Comparison of ENCODE assay signal across 1 cellular context in the genomic region with DNA sequence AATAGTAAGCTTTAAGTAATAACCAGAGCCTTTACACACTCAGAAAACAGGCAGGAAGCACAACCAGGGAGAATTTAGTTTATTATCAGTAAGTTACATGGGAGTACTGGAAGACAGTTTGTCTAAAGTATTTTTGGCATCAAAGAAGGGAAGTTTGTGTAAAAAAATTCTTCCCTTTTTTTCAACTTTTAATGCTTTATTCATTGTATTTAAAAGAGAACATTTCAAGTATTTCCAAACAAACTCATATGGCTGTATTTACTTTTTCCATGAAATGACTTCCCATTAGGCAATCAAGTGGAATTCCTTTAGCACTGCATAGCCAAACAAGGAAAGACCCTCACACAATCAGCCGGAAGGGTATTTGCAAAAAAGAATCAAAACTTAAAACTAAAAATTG.
TF ChIP-seq lines count a peak whose summit lies in the region.

No MANE protein-coding gene starts in this region.

TF ChIP-seq in endothelial cell of umbilical vein, 7 proteins besides CTCF, POLR2A, EP300 and RAD21 (continued from another document):
- TF ChIP-seq, protein P1, sequence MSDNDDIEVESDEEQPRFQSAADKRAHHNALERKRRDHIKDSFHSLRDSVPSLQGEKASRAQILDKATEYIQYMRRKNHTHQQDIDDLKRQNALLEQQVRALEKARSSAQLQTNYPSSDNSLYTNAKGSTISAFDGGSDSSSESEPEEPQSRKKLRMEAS (IDR thresholded peaks at IDR 0.05; ENCODE audit: insufficient read depth, insufficient read length): no peak
- TF ChIP-seq EZH2 (IDR thresholded peaks at IDR 0.05; ENCODE audit: borderline replicate concordance, low read depth, low read length, severe bottlenecking): no peak
- no peak for TF ChIP-seq FOS (IDR thresholded peaks at IDR 0.05; ENCODE audit: borderline replicate concordance, insufficient read depth, low read length)
- TF ChIP-seq MYC (IDR thresholded peaks at IDR 0.05; ENCODE audit: low read depth, low read length): no peak
- TF ChIP-seq POLR2AphosphoS5 (IDR thresholded peaks at IDR 0.05; ENCODE audit: insufficient read depth, low read depth, low read length): no peak
